Comparison of ENCODE assay signal across 8 cellular contexts in the genomic region with DNA sequence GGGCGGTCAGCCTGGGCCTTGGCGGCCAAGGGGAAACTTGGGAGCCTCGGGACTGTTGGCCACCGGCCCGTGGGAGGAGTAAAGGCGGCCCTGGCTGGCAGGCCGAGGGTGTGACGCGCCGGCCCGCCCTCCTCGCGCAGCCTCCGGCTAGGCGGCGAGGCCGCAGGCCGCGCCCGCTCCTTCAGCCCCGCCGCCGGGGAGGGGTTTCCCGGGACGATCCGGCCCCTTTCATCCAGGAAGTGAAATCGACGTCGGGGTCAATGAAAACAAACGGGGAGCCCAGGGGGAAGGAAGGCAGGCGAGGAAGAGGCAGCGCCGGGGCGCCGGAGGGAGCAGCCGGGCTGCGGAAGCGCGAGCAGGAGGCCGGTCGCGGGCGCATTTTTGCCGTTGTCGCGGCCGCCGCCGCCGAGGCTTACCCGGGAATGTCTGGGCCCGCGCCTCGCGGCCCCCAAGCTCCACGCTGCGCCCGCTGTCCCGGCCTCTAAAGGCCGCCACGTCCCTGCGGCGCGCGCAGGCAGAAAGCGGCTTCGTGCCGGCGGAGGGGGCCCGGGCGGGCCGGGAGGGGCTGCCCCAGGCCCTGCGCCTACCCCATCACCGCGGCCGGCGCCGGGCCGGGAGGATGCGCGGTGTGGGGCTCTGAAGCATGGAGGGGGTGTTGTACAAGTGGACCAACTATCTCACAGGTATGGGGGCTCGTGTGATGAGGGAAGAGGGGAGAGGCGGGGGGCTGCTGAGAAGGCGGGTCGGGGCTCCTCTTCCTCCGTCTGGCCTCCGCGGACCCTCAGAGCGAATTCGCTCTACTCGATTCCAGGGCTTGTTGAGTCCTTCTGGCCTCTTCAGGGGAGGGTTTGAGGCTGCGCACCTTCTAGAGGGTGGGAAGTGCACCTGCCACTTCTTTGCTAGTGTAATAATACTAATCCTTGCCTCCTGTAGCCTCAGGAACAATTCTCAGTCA. TPM values are rescaled to one million over a fixed set of nuclear protein-coding genes. Genes with fewer than 3 reads are reported as not detected.
A peak's percentile ranks its signal among the peaks of the same experiment; 100 is the strongest.
DNase-seq lines count a peak whose midpoint lies in the region; ATAC-seq and TF ChIP-seq lines count a peak whose summit lies in the region.

Gene PLEKHA3 (plus strand): TSS at position 231 of the 955 bp plus-strand sequence. CDS start 413 bp downstream, at position 644.

- no peak within 1 kb of the TSS for H4K8ac ChIP-seq in mesendoderm (ENCODE audit: low read depth, low read length)

- peak within 1 kb of the TSS; percentile 68 for H3K9ac ChIP-seq in mesendoderm (ENCODE audit: low read length)

- peak; percentile 93 for DNase-seq in COLO829 (ENCODE audit: low spot score)
- DNase-seq in GM20000 (ENCODE audit: low spot score), result peak; percentile 94
- DNase-seq in HS-5 (ENCODE audit: low read depth), result peak; percentile 88
- peak; percentile 71 for DNase-seq in NOMO-1 treated with dmso at 0.1 percent for 144 hours (lab: John Stamatoyannopoulos, UW; ENCODE audit: unreplicated experiment)
- DNase-seq in activated CD8-positive, alpha-beta memory T cell treated with anti-CD3 and anti-CD28 coated beads for 48 hours (ENCODE audit: low read depth in 2 of 3, low spot score in 2 of 3), result peak; percentile 49 to 67 (median 63)
- peak; percentile 70 to 75 (median 71) for DNase-seq in effector memory CD8-positive, alpha-beta T cell
- peak; percentile 97 for DNase-seq in mesendoderm
- peak; percentile 35 for DNase-seq in stimulated activated CD8-positive, alpha-beta memory T cell treated with anti-CD3 and anti-CD28 coated beads, Interleukin-15, amount 100 ng/mL, for 1 hour (ENCODE audit: low read depth)

- no peak within 1 kb of the TSS for H2BK120ac ChIP-seq in mesendoderm (ENCODE audit: low read depth, low read length)

- H3K23ac ChIP-seq in mesendoderm (ENCODE audit: low read length), result no peak within 1 kb of the TSS

- H3K4me2 ChIP-seq in mesendoderm (ENCODE audit: low read length), result peak within 1 kb of the TSS; percentile 25

- H3K4me3 Mint-ChIP-seq in effector memory CD8-positive, alpha-beta T cell, result peak within 1 kb of the TSS; percentile 95 to 100

- H3K27me3 ChIP-seq in mesendoderm (ENCODE audit: insufficient read depth, low read length, poor library complexity), result no peaks in the 10 kb centered on the region

- peaks cover 24% of the 10 kb centered on the region for H3K36me3 Mint-ChIP-seq in effector memory CD8-positive, alpha-beta T cell (ENCODE audit: insufficient read depth)

- H3K36me3 ChIP-seq in mesendoderm (ENCODE audit: control insufficient read depth, insufficient read depth, low read length), result no peaks in the 10 kb centered on the region

- no peak within 1 kb of the TSS for H2BK15ac ChIP-seq in mesendoderm (replicated peaks; ENCODE audit: low read depth)

- peak; percentile 58 for ATAC-seq in effector memory CD8-positive, alpha-beta T cell (replicated peaks)

- no CpG with 5 or more reads among the region's 92 CpGs for WGBS in mesendoderm (ENCODE audit: extremely low coverage, insufficient coverage, low lambda C conversion rate)

- peaks cover 10% of the 10 kb centered on the region for H3K79me1 ChIP-seq in mesendoderm (ENCODE audit: low read length)

- no peak within 1 kb of the TSS for H2BK5ac ChIP-seq in mesendoderm (ENCODE audit: low read length)

- H3K79me2 ChIP-seq in mesendoderm (ENCODE audit: control insufficient read depth, insufficient read depth, low read length), result peaks cover 5% of the 10 kb centered on the region

- H3K9me3 Mint-ChIP-seq in effector memory CD8-positive, alpha-beta T cell, result no peaks in the 10 kb centered on the region

- peak within 1 kb of the TSS; percentile 10 for H3K27ac ChIP-seq in mesendoderm (ENCODE audit: low read depth, low read length)

- H3K4me1 Mint-ChIP-seq in effector memory CD8-positive, alpha-beta T cell (ENCODE audit: low read depth in 2 of 2), result peaks cover 43 to 45% of the 10 kb centered on the region in 2 donors

- H3K27me3 Mint-ChIP-seq in effector memory CD8-positive, alpha-beta T cell, result no peaks in the 10 kb centered on the region

- no peak within 1 kb of the TSS for H3K18ac ChIP-seq in mesendoderm (ENCODE audit: low read length)

- H3K4me1 ChIP-seq in mesendoderm (ENCODE audit: control insufficient read depth, low read depth, low read length), result no peaks in the 10 kb centered on the region

- H3K4ac ChIP-seq in mesendoderm (ENCODE audit: low read depth, low read length), result no peak within 1 kb of the TSS

- H3K27ac Mint-ChIP-seq in effector memory CD8-positive, alpha-beta T cell, result peak within 1 kb of the TSS; percentile 98 to 99

- TF ChIP-seq CTCF in GM20000 (IDR thresholded peaks at IDR 0.05; ENCODE audit: extremely low read depth, missing control alignments), result no peak

- H4K5ac ChIP-seq in mesendoderm (ENCODE audit: low read length), result no peak within 1 kb of the TSS

- peak within 1 kb of the TSS; percentile 85 for H3K56ac ChIP-seq in mesendoderm (ENCODE audit: low read length)

- no peak within 1 kb of the TSS for H2AK5ac ChIP-seq in mesendoderm (ENCODE audit: low read length)

- H3K4me3 ChIP-seq in mesendoderm (ENCODE audit: low read length), result peak within 1 kb of the TSS; percentile 46

RNA-seq across cellular contexts. Expression of gene PLEKHA3, which starts in this region (rescaled TPM):
- 16.3 TPM for polyA plus RNA-seq in mesendoderm (2013, experiment 1 of 2)
- 14.2 TPM for polyA plus RNA-seq in mesendoderm (2013, experiment 2 of 2)

Comparison
In these comparisons a context has a peak if more than half of its experiments do, and no peak if none do; other contexts are left out.
1. Peak in every context shown above with its lines: DNase-seq, ATAC-seq, H3K4me3 ChIP-seq and H3K27ac ChIP-seq.
2. DNase-seq: peak in every context shown above with its lines; median percentile 97 in mesendoderm; 94 in GM20000; 93 in COLO829; 88 in HS-5; 71 in NOMO-1 treated with dmso at 0.1 percent for 144 hours; 71 in effector memory CD8-positive, alpha-beta T cell; 63 in activated CD8-positive, alpha-beta memory T cell treated with anti-CD3 and anti-CD28 coated beads for 48 hours; 35 in stimulated activated CD8-positive, alpha-beta memory T cell treated with anti-CD3 and anti-CD28 coated beads, Interleukin-15, amount 100 ng/mL, for 1 hour.